Comparison of ENCODE assay signal across 8 cellular contexts in genomic region chr17:20095366-20096080, GRCh38.
DNase-seq lines count a peak whose midpoint lies in the region; ATAC-seq, FAIRE-seq and TF ChIP-seq lines count a peak whose summit lies in the region.

No MANE protein-coding gene starts in this region.

- no peak overlapping the region for H3K4me3 ChIP-seq in AG04449 (ENCODE audit: low read depth, low read length)
- H3K4me3 ChIP-seq in bronchial epithelial cell (ENCODE audit: low read depth, low read length): no peak overlapping the region
- H3K4me3 ChIP-seq in kidney (ENCODE audit: low read length in 2 of 2): no peak overlapping the region
- no peak overlapping the region for H3K4me3 ChIP-seq in thyroid gland (replicated peaks in 1 of 3)
- no peak overlapping the region for H3K4me3 ChIP-seq in effector memory CD4-positive, alpha-beta T cell (ENCODE audit: insufficient read depth, low read depth, low read length, poor library complexity, severe bottlenecking)

- H3K27ac ChIP-seq in kidney (ENCODE audit: low read depth in 2 of 2, low read length in 2 of 2) (peak overlapping the region; percentile 11 to 60), thyroid gland (peak overlapping the region; percentile 9 to 55 (median 16))
- H3K27ac ChIP-seq in effector memory CD4-positive, alpha-beta T cell (ENCODE audit: insufficient read depth, low read length, poor library complexity, severe bottlenecking): no peak overlapping the region

- no peak for TF ChIP-seq POLR2A in thyroid gland (IDR thresholded peaks at IDR 0.05)

- no peak overlapping the region for H3K27ac Mint-ChIP-seq in activated naive CD4-positive, alpha-beta T cell treated with anti-CD3 and anti-CD28 coated beads, Interleukin-2, amount 50 U/mL, for 72 hours

- POLR2A ChIA-PET in AG04449 (lab: Yijun Ruan, JAX): no interaction called here

- no peaks in the 10 kb centered on the region for H3K9me3 ChIP-seq in kidney (ENCODE audit: control insufficient read depth in 1 of 2, low read length in 2 of 2)
- H3K9me3 ChIP-seq in thyroid gland: no peaks in the 10 kb centered on the region
- no peaks in the 10 kb centered on the region for H3K9me3 ChIP-seq in effector memory CD4-positive, alpha-beta T cell (ENCODE audit: control insufficient read depth, low read length)

- 32 to 42% methylated on average over 18 of the region's 18 CpGs for WGBS in thyroid gland, 2 donors

- no peaks in the 10 kb centered on the region for H3K9me3 Mint-ChIP-seq in activated naive CD4-positive, alpha-beta T cell treated with anti-CD3 and anti-CD28 coated beads, Interleukin-2, amount 50 U/mL, for 72 hours

- DNase-seq in AG04449 (ENCODE audit: low read depth, low spot score): no peak
- DNase-seq in M059J (ENCODE audit: low read depth): peak; percentile 53
- peak; percentile 38 for DNase-seq in bronchial epithelial cell (ENCODE audit: low read depth)
- DNase-seq in kidney: peak; percentile 93
- DNase-seq in thyroid gland: peak; percentile 50 to 70
- no peak for DNase-seq in effector memory CD4-positive, alpha-beta T cell
- DNase-seq in activated naive CD4-positive, alpha-beta T cell treated with anti-CD3 and anti-CD28 coated beads, Interleukin-2, amount 50 U/mL, for 72 hours (ENCODE audit: low spot score in 2 of 2): no peak

- TF ChIP-seq CTCF in AG04449 (IDR thresholded peaks at IDR 0.05; ENCODE audit: insufficient read depth, low read length, missing control alignments) (peak; percentile 15), bronchial epithelial cell (IDR thresholded peaks at IDR 0.05; ENCODE audit: insufficient read depth, low read length, severe bottlenecking) (peak; percentile 47), kidney (IDR thresholded peaks at IDR 0.05; ENCODE audit: borderline replicate concordance, extremely low read depth, insufficient read depth) (peak; percentile 20), thyroid gland (IDR thresholded peaks at IDR 0.05) (peak in 4 of 6 experiments; percentile 7 to 38 (median 33))

- intact Hi-C loops in kidney (cut with DNase I) (no loop called here), thyroid gland (cut with DNase I) (loop anchor here (10.0 kb wide), 1 partner anchor 81 kb away; no protein-coding TSS in a partner anchor)

- CTCF ChIA-PET in AG04449 (lab: Yijun Ruan, JAX): interaction anchor here (0.9 to 1.7 kb wide), 2 partner anchors 21 to 103 kb away, joined by 3 to 8 read pairs; no protein-coding TSS in a partner anchor

- H3K36me3 ChIP-seq in bronchial epithelial cell (ENCODE audit: control insufficient read depth, insufficient read depth, low read length) (no peaks in the 10 kb centered on the region), kidney (ENCODE audit: control insufficient read depth in 1 of 2, insufficient read depth in 2 of 2, low read length in 2 of 2) (no peaks in the 10 kb centered on the region), thyroid gland (no peaks in the 10 kb centered on the region)
- H3K36me3 ChIP-seq in effector memory CD4-positive, alpha-beta T cell (ENCODE audit: control insufficient read depth, insufficient read depth, low read length): no peaks in the 10 kb centered on the region

- H3K9ac ChIP-seq in kidney (ENCODE audit: low read length in 2 of 2): no peak overlapping the region

- H3K36me3 Mint-ChIP-seq in activated naive CD4-positive, alpha-beta T cell treated with anti-CD3 and anti-CD28 coated beads, Interleukin-2, amount 50 U/mL, for 72 hours: no peaks in the 10 kb centered on the region

- no peak for ATAC-seq in activated naive CD4-positive, alpha-beta T cell treated with anti-CD3 and anti-CD28 coated beads, Interleukin-2, amount 50 U/mL, for 72 hours
- no peak for ATAC-seq in activated CD4-positive, CD25-positive, alpha-beta regulatory T cell treated with anti-CD3 and anti-CD28 coated beads, Interleukin-2, amount 50 U/mL, for 24 hours

- FAIRE-seq in bronchial epithelial cell (lab: Jason Lieb, UNC): no peak
- FAIRE-seq in kidney (lab: Jason Lieb, UNC): no peak

- H3K27me3 ChIP-seq in bronchial epithelial cell (ENCODE audit: control insufficient read depth, insufficient read depth, low read length) (no peaks in the 10 kb centered on the region), thyroid gland (no peaks in the 10 kb centered on the region)
- no peaks in the 10 kb centered on the region for H3K27me3 ChIP-seq in effector memory CD4-positive, alpha-beta T cell (replicated peaks; ENCODE audit: control insufficient read depth, insufficient read depth, low read length, poor library complexity, severe bottlenecking)

- H3K4me1 ChIP-seq in kidney (ENCODE audit: control insufficient read depth in 1 of 2, insufficient read depth in 1 of 2, low read depth in 1 of 2, low read length in 2 of 2): peaks cover 0 to 4% of the 10 kb centered on the region in 2 donors
- H3K4me1 ChIP-seq in thyroid gland: peaks cover 0 to 5% of the 10 kb centered on the region in 2 donors
- H3K4me1 ChIP-seq in effector memory CD4-positive, alpha-beta T cell (ENCODE audit: control insufficient read depth, insufficient read depth, low read length, poor library complexity, severe bottlenecking): no peaks in the 10 kb centered on the region

Comparison
In these comparisons a context has a peak if more than half of its experiments do, and no peak if none do; other contexts are left out.
1. DNase-seq: peak in M059J (single experiment), bronchial epithelial cell (single experiment), kidney (single experiment) and thyroid gland (2 of 2); none in AG04449 (single experiment), effector memory CD4-positive, alpha-beta T cell (0 of 3) and activated naive CD4-positive, alpha-beta T cell treated with anti-CD3 and anti-CD28 coated beads, Interleukin-2, amount 50 U/mL, for 72 hours (0 of 2).
2. Peak in every context shown above with its lines, with median percentiles within 50 percentile points of each other: CTCF ChIP-seq.